8 cellular contexts compared by ENCODE assay signal in the genomic region with DNA sequence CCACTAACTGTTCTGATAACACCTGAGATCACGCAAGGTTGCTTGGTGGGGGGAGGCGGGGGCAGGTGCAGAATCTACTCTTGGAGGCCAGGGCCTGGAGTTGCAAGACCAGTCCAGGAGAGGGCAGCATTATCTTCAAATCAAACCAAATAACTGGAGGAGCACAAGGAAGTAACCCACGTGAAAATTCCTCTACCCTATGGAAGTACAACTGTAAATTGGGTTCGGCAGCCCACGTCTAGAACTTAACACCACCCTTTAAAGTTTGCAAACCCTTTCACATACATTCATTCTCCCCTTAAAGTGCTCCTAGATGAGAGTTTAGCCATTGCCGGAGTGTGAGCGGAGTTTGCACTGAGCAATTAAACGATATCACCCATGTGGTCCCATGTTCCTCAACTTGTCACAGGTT. TPM values are rescaled to one million over a fixed set of nuclear protein-coding genes. Genes with fewer than 3 reads are reported as not detected.
DNase-seq lines count a peak whose midpoint lies in the region; ATAC-seq and TF ChIP-seq lines count a peak whose summit lies in the region.

No MANE protein-coding gene starts in this region.

- no peaks in the 10 kb centered on the region for H3K9me3 ChIP-seq in HCT116 (ENCODE audit: control insufficient read depth in 1 of 2, insufficient read depth in 1 of 2, low read depth in 1 of 2, low read length in 2 of 2)

- H3K4me2 ChIP-seq in HCT116 (ENCODE audit: low read length): peak overlapping the region; percentile 38

- no peaks in the 10 kb centered on the region for H4K20me1 ChIP-seq in HCT116 (ENCODE audit: insufficient read depth)

- TF ChIP-seq POLR2A in HCT116 (IDR thresholded peaks at IDR 0.05; ENCODE audit: borderline replicate concordance, extremely low read depth, insufficient read depth, insufficient read length): no peak

- no peaks in the 10 kb centered on the region for H3K9me2 ChIP-seq in HCT116 (ENCODE audit: insufficient read depth)

- H2AFZ ChIP-seq in HCT116 (ENCODE audit: low read depth, low read length, poor library complexity, severe bottlenecking): peak overlapping the region; percentile 93

- RAD21 ChIA-PET in HCT116 (lab: Charles Lee; ENCODE audit: low non-redundant PET in 1 of 2, low total read pairs in 2 of 2, uncharacterized antibody in 2 of 2, unreplicated experiment in 2 of 2): no interaction called here

- no peak overlapping the region for H3K4me3 Mint-ChIP-seq in activated B cell treated with CpG ODN at 0.5 μM for 24 hours

- TF ChIP-seq CTCF in HCT116 (IDR thresholded peaks at IDR 0.05 in 2 of 3, conservative IDR thresholded peaks at IDR 0.05 in 1 of 3; ENCODE audit: borderline replicate concordance in 1 of 3, insufficient read depth in 1 of 3, low read depth in 2 of 3, low read length in 2 of 3): peak; percentile 79 to 83 (median 82)
- TF ChIP-seq CTCF in activated B cell treated with CpG ODN at 0.5 μM for 24 hours (IDR thresholded peaks at IDR 0.05): peak; percentile 3

- ATAC-seq in HCT116: peak; percentile 98
- ATAC-seq in activated B cell treated with CpG ODN at 0.5 μM for 24 hours (ENCODE audit: low read depth): peak; percentile 99
- ATAC-seq in HG02840 (IDR thresholded peaks at IDR 0.05; ENCODE audit: low FRiP score, unreplicated experiment): no peak

- no peak overlapping the region for H3K9ac ChIP-seq in HCT116 (ENCODE audit: low read length)

- no peaks in the 10 kb centered on the region for H3K79me2 ChIP-seq in HCT116 (ENCODE audit: insufficient read depth, low read length)

- peak; percentile 86 for DNase-seq in COLO829 (ENCODE audit: low spot score)
- peak; percentile 75 for DNase-seq in HCT116 (ENCODE audit: low read depth, low spot score)
- DNase-seq in NCI-H2196 treated with DMSO at 0.1 percent for 48 hours (lab: John Stamatoyannopoulos, UW; ENCODE audit: unreplicated experiment): peak; percentile 43
- peak; percentile 43 for DNase-seq in activated B cell treated with CpG ODN at 0.5 μM for 24 hours
- peak; percentile 68 for DNase-seq in central memory CD4-positive, alpha-beta T cell
- DNase-seq in left kidney (ENCODE audit: low read depth, low spot score): peak; percentile 79
- peak; percentile 50 to 61 for DNase-seq in stimulated activated CD4-positive, alpha-beta T cell treated with anti-CD3 and anti-CD28 coated beads, Interleukin-1b, Interleukin-23, amount 100 ng/mL, for 4 hours (ENCODE audit: low read depth in 2 of 2)

- no peak overlapping the region for H3K27ac Mint-ChIP-seq in activated B cell treated with CpG ODN at 0.5 μM for 24 hours

- POLR2A ChIA-PET in HCT116 (lab: Charles Lee) (no interaction called here), activated B cell treated with CpG ODN at 0.5 μM for 24 hours (lab: Charles Lee) (no interaction called here)

- peaks cover 7% of the 10 kb centered on the region for H3K4me1 Mint-ChIP-seq in activated B cell treated with CpG ODN at 0.5 μM for 24 hours

- H3K4me3 ChIP-seq in HCT116 (replicated peaks in 1 of 2; ENCODE audit: low read depth in 1 of 2, low read length in 2 of 2): no peak overlapping the region

- H3K9me3 Mint-ChIP-seq in activated B cell treated with CpG ODN at 0.5 μM for 24 hours: no peaks in the 10 kb centered on the region

- peaks cover 1% of the 10 kb centered on the region for H3K27me3 Mint-ChIP-seq in activated B cell treated with CpG ODN at 0.5 μM for 24 hours

- TF ChIP-seq RAD21 in HCT116 (IDR thresholded peaks at IDR 0.05; ENCODE audit: low read depth): peak; percentile 87

- no TSS peak for BruUV-seq in HCT116 (replicated peaks; lab: Mats Ljungman, UMichigan)

- intact Hi-C loops in HCT116 (cut with micrococcal nuclease): loop anchor here (1.0 to 5.0 kb wide), 4 partner anchors 71 to 280 kb away; partner anchors contain the start of genes AAMP and PNKD
- intact Hi-C loops in activated B cell treated with CpG ODN at 0.5 μM for 24 hours (cut with micrococcal nuclease): loop anchor here (1.0 to 5.0 kb wide), 10 partner anchors 31 to 462 kb away; partner anchors contain the start of genes AAMP, ARPC2, CATIP and PNKD

- no peaks in the 10 kb centered on the region for H3K36me3 Mint-ChIP-seq in activated B cell treated with CpG ODN at 0.5 μM for 24 hours (ENCODE audit: low read depth)

- H3K27me3 ChIP-seq in HCT116 (ENCODE audit: insufficient read depth, low read length): no peaks in the 10 kb centered on the region

- H3K36me3 ChIP-seq in HCT116 (ENCODE audit: control insufficient read depth in 1 of 2, insufficient read depth in 2 of 2, low read length in 2 of 2): no peaks in the 10 kb centered on the region

- CTCF ChIA-PET in HCT116 (lab: Charles Lee): no interaction called here
- CTCF ChIA-PET in activated B cell treated with CpG ODN at 0.5 μM for 24 hours (lab: Charles Lee): interaction anchor here (1.0 to 1.1 kb wide), 2 partner anchors 8 to 43 kb away, joined by 3 to 4 read pairs; no protein-coding TSS in a partner anchor

- H3K27ac ChIP-seq in HCT116 (ENCODE audit: low read depth, low read length): no peak overlapping the region

- peaks cover 0 to 8% of the 10 kb centered on the region in 2 experiments; a peak in 2 of 4 replicates for H3K4me1 ChIP-seq in HCT116 (ENCODE audit: control insufficient read depth in 1 of 2, insufficient read depth in 2 of 2, low read length in 2 of 2)

TF ChIP-seq in HCT116, 20 proteins besides CTCF, POLR2A, EP300 and RAD21:
- TF ChIP-seq MAX (IDR thresholded peaks at IDR 0.05) (peak; percentile 66), CBX3 (IDR thresholded peaks at IDR 0.05; ENCODE audit: low read depth) (0 out of 2 replicates have a peak, but pooled peaks have one; percentile 7), EGR1 (IDR thresholded peaks at IDR 0.05; ENCODE audit: low read depth) (no peak; the same call in 1 of the 2 replicates), TCF7L2 (IDR thresholded peaks at IDR 0.05; ENCODE audit: borderline replicate concordance, extremely low read depth, insufficient read depth, insufficient read length) (no peak)
TF ChIP-seq in HCT116: peak in this region for 2.

RNA-seq across cellular contexts. Expression of gene CXCR1, which starts 19.6 kb away (rescaled TPM):
- total RNA-seq in HCT116 (2021; ENCODE audit: unreplicated experiment): not detected
- polyA plus RNA-seq in HCT116 (2012): 0.08 TPM in 1 of 2 replicates, not detected in the other
- not detected in 2 replicates for total RNA-seq in activated B cell treated with CpG ODN at 0.5 μM for 24 hours

RNA-seq across cellular contexts. Expression of gene ARPC2, which starts 30.6 kb away (rescaled TPM):
- 187 TPM for total RNA-seq in HCT116 (2021; ENCODE audit: unreplicated experiment)
- 180 and 182 TPM in 2 replicates for polyA plus RNA-seq in HCT116 (2012)
- total RNA-seq in activated B cell treated with CpG ODN at 0.5 μM for 24 hours: 711 and 737 TPM in 2 replicates
